21 cellular contexts compared by ENCODE assay signal in genomic region chr9:127909839-127910273, GRCh38. TPM values are rescaled to one million over a fixed set of nuclear protein-coding genes. Genes with fewer than 3 reads are reported as not detected.
DNase-seq lines count a peak whose midpoint lies in the region; ATAC-seq, FAIRE-seq and TF ChIP-seq lines count a peak whose summit lies in the region.
"Had no signal": no experiment of that assay in that cellular context is flagged by ENCODE, and none has a peak within 500 bp of the region (broad histone marks: within the 10 kb centered on the region; RNA-seq: fewer than 3 reads in every experiment).

No MANE protein-coding gene starts in this region.

- no peak overlapping the region for H3K27ac ChIP-seq in right cardiac atrium (ENCODE audit: low read length)
- no peak overlapping the region for H3K27ac ChIP-seq in right atrium auricular region
- no peak overlapping the region for H3K27ac ChIP-seq in K562 (ENCODE audit: extremely low read depth, low read depth, low read length)
- H3K27ac ChIP-seq in mucosa of rectum (ENCODE audit: low read depth in 2 of 2, low read length in 2 of 2), result peak overlapping the region; percentile 67 to 72
- H3K27ac ChIP-seq in upper lobe of right lung, result no peak overlapping the region
- H3K27ac ChIP-seq: foreskin keratinocyte, hepatocyte, uterus had no signal

- no peaks in the 10 kb centered on the region for H3K9me3 ChIP-seq in right cardiac atrium (ENCODE audit: control insufficient read depth, low read length)
- H3K9me3 ChIP-seq in right atrium auricular region, result no peaks in the 10 kb centered on the region
- no peaks in the 10 kb centered on the region for H3K9me3 ChIP-seq in K562 (replicated peaks; ENCODE audit: control insufficient read depth, insufficient read depth, low read depth, low read length)
- no peaks in the 10 kb centered on the region for H3K9me3 ChIP-seq in mucosa of rectum (ENCODE audit: control insufficient read depth in 2 of 2, low read length in 2 of 2)
- H3K9me3 ChIP-seq in upper lobe of right lung, result no peaks in the 10 kb centered on the region
- H3K9me3 ChIP-seq: SK-N-SH, uterus had no signal

- H3K4me1 ChIP-seq in right cardiac atrium (ENCODE audit: control insufficient read depth, insufficient read depth, low read length), result no peaks in the 10 kb centered on the region
- H3K4me1 ChIP-seq in right atrium auricular region, result peaks cover 0 to 27% of the 10 kb centered on the region in 2 donors
- H3K4me1 ChIP-seq in K562 (replicated peaks in 1 of 2; ENCODE audit: control insufficient read depth in 2 of 2, insufficient read depth in 2 of 2, low read length in 2 of 2), result peaks cover 20 to 48% of the 10 kb centered on the region in 2 experiments
- H3K4me1 ChIP-seq in mucosa of rectum (ENCODE audit: control insufficient read depth in 2 of 2, insufficient read depth in 2 of 2, low read length in 2 of 2), result peaks cover 42 to 64% of the 10 kb centered on the region in 2 donors
- peaks cover 40% of the 10 kb centered on the region for H3K4me1 ChIP-seq in upper lobe of right lung
- H3K4me1 ChIP-seq: foreskin keratinocyte had no signal

- intact Hi-C loops in right cardiac atrium (cut with DNase I) (no loop called here), K562 (cut with micrococcal nuclease) (loop anchor here (10.0 kb wide), 1 partner anchor 405 kb away; no protein-coding TSS in a partner anchor), upper lobe of right lung (cut with DNase I) (no loop called here)

- FAIRE-seq in K562 (lab: Jason Lieb, UNC), result no peak
- FAIRE-seq: H54 had no signal

- no peaks in the 10 kb centered on the region for H3K79me2 ChIP-seq in K562 (ENCODE audit: control insufficient read depth, insufficient read depth, low read length)
- H3K79me2 ChIP-seq: hepatocyte had no signal

- no peak overlapping the region for H2AFZ ChIP-seq in K562 (ENCODE audit: low read depth, low read length)
- H2AFZ ChIP-seq: hepatocyte had no signal

- BruUV-seq in K562 (replicated peaks; lab: Mats Ljungman, UMichigan), result no TSS peak

- no peaks in the 10 kb centered on the region for H3K9me1 ChIP-seq in K562 (ENCODE audit: control insufficient read depth, insufficient read depth, low read length)

- H3K9ac ChIP-seq in K562 (ENCODE audit: insufficient read depth in 1 of 2, low read depth in 2 of 2, low read length in 2 of 2) (peak overlapping the region in 1 of 2 experiments; percentile 78; a peak in 1 of 4 replicates), mucosa of rectum (ENCODE audit: low read depth in 1 of 2, low read length in 2 of 2) (peak overlapping the region in 1 of 2 donors; percentile 41)
- H3K9ac ChIP-seq: SK-N-SH had no signal

- TF ChIP-seq CTCF in right atrium auricular region (IDR thresholded peaks at IDR 0.05) (no peak), K562 (IDR thresholded peaks at IDR 0.05 in 2 of 3, conservative IDR thresholded peaks at IDR 0.05 in 1 of 3; ENCODE audit: insufficient read depth in 2 of 3, low read depth in 1 of 3, low read length in 3 of 3) (no peak), upper lobe of right lung (IDR thresholded peaks at IDR 0.05) (no peak)

- WGBS in right cardiac atrium, result 86% methylated on average over 17 of the region's 17 CpGs
- 87% methylated on average over 10 of the region's 17 CpGs for WGBS in K562 (ENCODE audit: insufficient coverage, low coverage, missing lambda C conversion rate)

- CTCF ChIA-PET in K562 (lab: Yijun Ruan, JAX; ENCODE audit: low intra/inter-chr PET ratio), result no interaction called here

- no peaks in the 10 kb centered on the region for H3K27me3 ChIP-seq in right cardiac atrium (ENCODE audit: control insufficient read depth, insufficient read depth)
- H3K27me3 ChIP-seq in right atrium auricular region, result no peaks in the 10 kb centered on the region
- H3K27me3 ChIP-seq in K562 (ENCODE audit: control insufficient read depth in 2 of 2, insufficient read depth in 2 of 2, low read length in 2 of 2), result no peaks in the 10 kb centered on the region
- H3K27me3 ChIP-seq in mucosa of rectum (ENCODE audit: control insufficient read depth in 2 of 2, insufficient read depth in 2 of 2, low read length in 2 of 2), result no peaks in the 10 kb centered on the region
- H3K27me3 ChIP-seq in upper lobe of right lung, result no peaks in the 10 kb centered on the region
- H3K27me3 ChIP-seq: foreskin keratinocyte, hepatocyte, uterus had no signal

- no peaks in the 10 kb centered on the region for H4K20me1 ChIP-seq in K562 (replicated peaks; ENCODE audit: control insufficient read depth, insufficient read depth, low read length)

- no peak overlapping the region for H3K4me2 ChIP-seq in K562 (ENCODE audit: insufficient read depth, low read length)
- H3K4me2 ChIP-seq: hepatocyte, SK-N-SH had no signal

- POLR2A ChIA-PET in K562 (lab: Yijun Ruan, JAX), result interaction anchor here (0.7 to 2.0 kb wide), 3 partner anchors 12 to 511 kb away, joined by 3 to 8 read pairs (median 4); no protein-coding TSS in a partner anchor

- no peak for TF ChIP-seq EP300 in K562 (IDR thresholded peaks at IDR 0.05; ENCODE audit: low read length)

- H3K36me3 ChIP-seq in right atrium auricular region (peaks cover 33% of the 10 kb centered on the region), K562 (ENCODE audit: control insufficient read depth, insufficient read depth, low read length) (peaks cover 58% of the 10 kb centered on the region; the same call in 2 of the 3 replicates), mucosa of rectum (ENCODE audit: control insufficient read depth in 2 of 2, insufficient read depth in 2 of 2, low read length in 2 of 2) (peaks cover 13 to 16% of the 10 kb centered on the region in 2 donors), upper lobe of right lung (peaks cover 41% of the 10 kb centered on the region)
- H3K36me3 ChIP-seq: uterus had no signal

- H3K4me3 ChIP-seq in right cardiac atrium (ENCODE audit: low read length) (no peak overlapping the region), right atrium auricular region (no peak overlapping the region), K562 (no peak overlapping the region), mucosa of rectum (ENCODE audit: low read length in 2 of 2) (no peak overlapping the region), upper lobe of right lung (no peak overlapping the region)
- H3K4me3 ChIP-seq: hepatocyte, uterus had no signal

- in situ Hi-C loops in K562 (cut with MboI), result loop anchor here (5.0 to 25.0 kb wide), 2 partner anchors 33 to 973 kb away; partner anchors contain the start of gene AK1

- ATAC-seq in right cardiac atrium (no peak), K562 (no peak), upper lobe of right lung (no peak), HG03469 (IDR thresholded peaks at IDR 0.05; ENCODE audit: unreplicated experiment) (no peak)
- ATAC-seq: activated T-helper 17 cell treated with anti-CD3 and anti-CD28 coated beads, Interleukin-2, amount 50 U/mL, for 72 hours; foreskin keratinocyte; left ventricle myocardium superior; T-helper 17 cell had no signal

- no peak for TF ChIP-seq POLR2A in K562 (conservative IDR thresholded peaks at IDR 0.05)

- DNase-seq in right cardiac atrium (peak in 2 of 3 donors; percentile 64 to 66), right atrium auricular region (ENCODE audit: low spot score) (no peak), K562 (ENCODE audit: extremely low read depth in 1 of 4, low spot score in 3 of 4) (no peak), upper lobe of right lung (peak; percentile 64), NCI-H2196 treated with DMSO at 0.1 percent for 48 hours (lab: John Stamatoyannopoulos, UW; ENCODE audit: unreplicated experiment) (no peak), foreskin melanocyte (no peak)
- DNase-seq: activated CD4-positive, alpha-beta T cell treated with anti-CD3 and anti-CD28 coated beads for 48 hours; effector CD8-positive, alpha-beta T cell; foreskin keratinocyte; left ventricle myocardium superior; NCI-H1105 treated with DMSO at 0.1 percent for 48 hours; NCI-H2029 treated with DMSO at 0.1 percent for 48 hours; NCI-H774; SK-N-SH; T-helper 17 cell; uterus had no signal

- TF ChIP-seq RAD21 in K562 (CRISPR knock-in tag; conservative IDR thresholded peaks at IDR 0.05 in 1 of 2, IDR thresholded peaks at IDR 0.05 in 1 of 2), result no peak

RNA-seq across cellular contexts. Expression of gene ST6GALNAC4, which starts 7.0 kb away (rescaled TPM):
- total RNA-seq in right cardiac atrium (10 to 100 TPM; 26.3 to 36.7 (median 32.3) TPM), right atrium auricular region (10 to 100 TPM; 31.7 to 59.0 TPM), K562 (2014; rRNA removed) (25.5 and 47.2 TPM in 2 replicates), K562 (2014; rRNA removed; fragmentation: Illumina TruSeq; extraction: Trizol) (2.8 and 6.6 TPM in 2 replicates), K562 (2015; rRNA removed; fragmentation: Illumina TruSeq; extraction: Trizol) (17.2 and 19.0 TPM in 2 replicates), K562 (2021) (43.1 and 47.1 TPM in 2 replicates), upper lobe of right lung (58.8 TPM)
- polyA plus RNA-seq in right cardiac atrium (24.3 TPM), K562 (2011; rRNA removed) (14.0 and 19.4 TPM in 2 replicates), K562 (2014; fragmentation: Illumina TruSeq; extraction: Trizol) (15.4 and 34.0 TPM in 2 replicates), K562 (2014; fragmentation: Nextera tagmentation; extraction: Ambion mirVana) (1 to 10 TPM; 2.6 to 3.4 TPM), K562 (2014; rRNA removed) (26.0 and 42.6 TPM in 2 replicates)
- total RNA-seq in K562 (2011; cell fraction: chromatin; rRNA removed; ENCODE audit: low replicate concordance), result 24.9 and 89.8 TPM in 2 replicates
- total RNA-seq in K562 (2011; cell fraction: nucleolus; rRNA removed), result 90.4 and 100 TPM in 2 replicates
- total RNA-seq in K562 (2011; cell fraction: nucleoplasm; rRNA removed), result 52.6 and 55.0 TPM in 2 replicates
- polyA plus RNA-seq in K562 (2011; cell fraction: cytosol; rRNA removed), result 30.0 and 73.0 TPM in 2 replicates
- 34.4 and 63.8 TPM in 2 replicates for polyA plus RNA-seq in K562 (2011; cell fraction: nucleus; rRNA removed)
- 26.5 and 52.2 TPM in 2 replicates for polyA plus RNA-seq in K562 (2012)
- 7.5 and 10.6 TPM in 2 replicates for polyA minus RNA-seq in K562 (2011; rRNA and poly(A)+ RNA removed)
- polyA minus RNA-seq in K562 (2011; cell fraction: cytosol; rRNA and poly(A)+ RNA removed), result 30.9 and 50.2 TPM in 2 replicates
- polyA minus RNA-seq in K562 (2011; cell fraction: nucleus; rRNA and poly(A)+ RNA removed), result 24.7 and 25.8 TPM in 2 replicates

RNA-seq across cellular contexts. Expression of gene ST6GALNAC6, which starts 10.5 kb away (rescaled TPM):
- total RNA-seq in right cardiac atrium, result 10 to 100 TPM; 60.1 to 73.7 (median 65.2) TPM
- polyA plus RNA-seq in right cardiac atrium, result 55.9 TPM
- 100 to 1,000 TPM in 1 of 2 donors, 10 to 100 TPM in 1; 68.2 to 106 TPM for total RNA-seq in right atrium auricular region
- 18.9 and 41.8 TPM in 2 replicates for total RNA-seq in K562 (2011; cell fraction: chromatin; rRNA removed; ENCODE audit: low replicate concordance)
- 25.3 and 31.9 TPM in 2 replicates for total RNA-seq in K562 (2011; cell fraction: nucleolus; rRNA removed)
- total RNA-seq in K562 (2011; cell fraction: nucleoplasm; rRNA removed), result 19.5 and 22.4 TPM in 2 replicates
- total RNA-seq in K562 (2014; rRNA removed), result 13.0 and 16.0 TPM in 2 replicates
- 6.4 and 8.2 TPM in 2 replicates for total RNA-seq in K562 (2014; rRNA removed; fragmentation: Illumina TruSeq; extraction: Trizol)
- 16.8 and 17.0 TPM in 2 replicates for total RNA-seq in K562 (2015; rRNA removed; fragmentation: Illumina TruSeq; extraction: Trizol)
- 17.3 and 18.7 TPM in 2 replicates for total RNA-seq in K562 (2021)
- polyA plus RNA-seq in K562 (2011; rRNA removed), result 23.0 and 23.7 TPM in 2 replicates
- polyA plus RNA-seq in K562 (2011; cell fraction: cytosol; rRNA removed), result 30.5 and 46.9 TPM in 2 replicates
- 51.3 and 78.0 TPM in 2 replicates for polyA plus RNA-seq in K562 (2011; cell fraction: nucleus; rRNA removed)
- polyA plus RNA-seq in K562 (2012), result 13.2 and 13.7 TPM in 2 replicates
- 14.5 and 15.6 TPM in 2 replicates for polyA plus RNA-seq in K562 (2014; fragmentation: Illumina TruSeq; extraction: Trizol)
- polyA plus RNA-seq in K562 (2014; fragmentation: Nextera tagmentation; extraction: Ambion mirVana), result under 1 TPM; 0.13 to 0.20 TPM
- 16.4 and 19.0 TPM in 2 replicates for polyA plus RNA-seq in K562 (2014; rRNA removed)
- polyA minus RNA-seq in K562 (2011; rRNA and poly(A)+ RNA removed), result 5.5 and 6.3 TPM in 2 replicates
- 3.5 and 5.2 TPM in 2 replicates for polyA minus RNA-seq in K562 (2011; cell fraction: cytosol; rRNA and poly(A)+ RNA removed)
- polyA minus RNA-seq in K562 (2011; cell fraction: nucleus; rRNA and poly(A)+ RNA removed), result 10.4 and 11.2 TPM in 2 replicates
- 94.7 TPM for total RNA-seq in upper lobe of right lung

RNA-seq across cellular contexts. Expression of gene PIP5KL1, which starts 20.7 kb away (rescaled TPM):
- total RNA-seq in right cardiac atrium (1 to 10 TPM in 1 of 4 donors, under 1 TPM in 1, not detected in 2; 0.29 to 1.3 TPM), right atrium auricular region (under 1 TPM in 1 of 2 donors, not detected in 1; 0.20 TPM), K562 (2014; rRNA removed) (2.5 and 3.1 TPM in 2 replicates), K562 (2014; rRNA removed; fragmentation: Illumina TruSeq; extraction: Trizol) (0.80 and 1.2 TPM in 2 replicates), K562 (2015; rRNA removed; fragmentation: Illumina TruSeq; extraction: Trizol) (0.58 and 1.3 TPM in 2 replicates), K562 (2021) (3.0 and 3.7 TPM in 2 replicates), upper lobe of right lung (3.5 TPM)
- polyA plus RNA-seq in right cardiac atrium (0.29 TPM), K562 (2011; rRNA removed) (1.2 and 1.6 TPM in 2 replicates), K562 (2014; fragmentation: Illumina TruSeq; extraction: Trizol) (0.82 and 1.2 TPM in 2 replicates), K562 (2014; fragmentation: Nextera tagmentation; extraction: Ambion mirVana) (under 1 TPM; 0.18 to 0.41 TPM), K562 (2014; rRNA removed) (4.3 and 4.8 TPM in 2 replicates)
- 4.2 and 9.4 TPM in 2 replicates for total RNA-seq in K562 (2011; cell fraction: chromatin; rRNA removed; ENCODE audit: low replicate concordance)
- total RNA-seq in K562 (2011; cell fraction: nucleolus; rRNA removed), result 7.7 and 10.1 TPM in 2 replicates
- 4.3 and 4.5 TPM in 2 replicates for total RNA-seq in K562 (2011; cell fraction: nucleoplasm; rRNA removed)
- polyA plus RNA-seq in K562 (2011; cell fraction: cytosol; rRNA removed), result 1.8 and 2.2 TPM in 2 replicates
- polyA plus RNA-seq in K562 (2011; cell fraction: nucleus; rRNA removed), result 12.7 and 14.3 TPM in 2 replicates
- 1.7 and 5.0 TPM in 2 replicates for polyA plus RNA-seq in K562 (2012)
- 0.75 TPM in 1 of 2 replicates, not detected in the other for polyA minus RNA-seq in K562 (2011; rRNA and poly(A)+ RNA removed)
- polyA minus RNA-seq in K562 (2011; cell fraction: cytosol; rRNA and poly(A)+ RNA removed), result 3.0 TPM in 1 of 2 replicates, not detected in the other
- polyA minus RNA-seq in K562 (2011; cell fraction: nucleus; rRNA and poly(A)+ RNA removed), result 2.6 TPM in 2 replicates
- total RNA-seq: left ventricle myocardium superior had no signal

RNA-seq across cellular contexts. Expression of gene DPM2, which starts 27.8 kb away (rescaled TPM):
- total RNA-seq in right cardiac atrium, result 10 to 100 TPM; 13.6 to 20.0 (median 16.0) TPM
- 16.4 TPM for polyA plus RNA-seq in right cardiac atrium
- 10 to 100 TPM in 1 of 2 donors, 1 to 10 TPM in 1; 4.7 to 11.4 TPM for total RNA-seq in right atrium auricular region
- total RNA-seq in K562 (2011; cell fraction: chromatin; rRNA removed; ENCODE audit: low replicate concordance), result 99.6 and 215 TPM in 2 replicates
- 168 and 199 TPM in 2 replicates for total RNA-seq in K562 (2011; cell fraction: nucleolus; rRNA removed)
- 195 and 215 TPM in 2 replicates for total RNA-seq in K562 (2011; cell fraction: nucleoplasm; rRNA removed)
- 56.6 and 88.7 TPM in 2 replicates for total RNA-seq in K562 (2014; rRNA removed)
- total RNA-seq in K562 (2014; rRNA removed; fragmentation: Illumina TruSeq; extraction: Trizol), result 48.1 and 53.8 TPM in 2 replicates
- total RNA-seq in K562 (2015; rRNA removed; fragmentation: Illumina TruSeq; extraction: Trizol), result 71.1 and 73.4 TPM in 2 replicates
- total RNA-seq in K562 (2021), result 95.3 and 102 TPM in 2 replicates
- 93.8 and 101 TPM in 2 replicates for polyA plus RNA-seq in K562 (2011; rRNA removed)
- 131 and 200 TPM in 2 replicates for polyA plus RNA-seq in K562 (2011; cell fraction: cytosol; rRNA removed)
- polyA plus RNA-seq in K562 (2011; cell fraction: nucleus; rRNA removed), result 142 and 205 TPM in 2 replicates
- polyA plus RNA-seq in K562 (2012), result 83.9 and 86.2 TPM in 2 replicates
- polyA plus RNA-seq in K562 (2014; fragmentation: Illumina TruSeq; extraction: Trizol), result 126 and 142 TPM in 2 replicates
- polyA plus RNA-seq in K562 (2014; fragmentation: Nextera tagmentation; extraction: Ambion mirVana), result 10 to 100 TPM; 43.5 to 69.3 TPM
- 104 and 107 TPM in 2 replicates for polyA plus RNA-seq in K562 (2014; rRNA removed)
- 54.4 and 75.4 TPM in 2 replicates for polyA minus RNA-seq in K562 (2011; rRNA and poly(A)+ RNA removed)
- 56.3 and 59.9 TPM in 2 replicates for polyA minus RNA-seq in K562 (2011; cell fraction: cytosol; rRNA and poly(A)+ RNA removed)
- polyA minus RNA-seq in K562 (2011; cell fraction: nucleus; rRNA and poly(A)+ RNA removed), result 64.1 and 85.1 TPM in 2 replicates
- 37.1 TPM for total RNA-seq in upper lobe of right lung

RNA-seq across cellular contexts. Expression of gene AK1, which starts 32.4 kb away (rescaled TPM):
- total RNA-seq in right cardiac atrium (100 to 1,000 TPM; 630 to 722 (median 659) TPM), right atrium auricular region (100 to 1,000 TPM; 263 to 398 TPM), K562 (2014; rRNA removed) (33.2 and 56.5 TPM in 2 replicates), K562 (2014; rRNA removed; fragmentation: Illumina TruSeq; extraction: Trizol) (15.1 and 22.6 TPM in 2 replicates), K562 (2015; rRNA removed; fragmentation: Illumina TruSeq; extraction: Trizol) (38.7 and 39.0 TPM in 2 replicates), K562 (2021) (67.6 and 71.8 TPM in 2 replicates), upper lobe of right lung (158 TPM)
- polyA plus RNA-seq in right cardiac atrium (811 TPM), K562 (2011; rRNA removed) (37.2 and 44.6 TPM in 2 replicates), K562 (2014; fragmentation: Illumina TruSeq; extraction: Trizol) (68.8 and 76.7 TPM in 2 replicates), K562 (2014; fragmentation: Nextera tagmentation; extraction: Ambion mirVana) (10 to 100 TPM; 10.1 to 38.9 TPM), K562 (2014; rRNA removed) (58.1 and 73.2 TPM in 2 replicates)
- 1.9 and 7.3 TPM in 2 replicates for total RNA-seq in K562 (2011; cell fraction: chromatin; rRNA removed; ENCODE audit: low replicate concordance)
- total RNA-seq in K562 (2011; cell fraction: nucleolus; rRNA removed), result 7.1 and 11.2 TPM in 2 replicates
- total RNA-seq in K562 (2011; cell fraction: nucleoplasm; rRNA removed), result 3.7 and 5.5 TPM in 2 replicates
- polyA plus RNA-seq in K562 (2011; cell fraction: cytosol; rRNA removed), result 48.4 and 109 TPM in 2 replicates
- 29.2 and 57.2 TPM in 2 replicates for polyA plus RNA-seq in K562 (2011; cell fraction: nucleus; rRNA removed)
- polyA plus RNA-seq in K562 (2012), result 69.4 and 83.0 TPM in 2 replicates
- polyA minus RNA-seq in K562 (2011; rRNA and poly(A)+ RNA removed), result 10.3 and 14.5 TPM in 2 replicates
- 11.4 and 13.5 TPM in 2 replicates for polyA minus RNA-seq in K562 (2011; cell fraction: cytosol; rRNA and poly(A)+ RNA removed)
- 1.2 and 2.1 TPM in 2 replicates for polyA minus RNA-seq in K562 (2011; cell fraction: nucleus; rRNA and poly(A)+ RNA removed)

Comparison
In these comparisons a context has a peak if more than half of its experiments do, and no peak if none do; other contexts are left out.
1. DNase-seq: peak in right cardiac atrium (2 of 3) and upper lobe of right lung (single experiment); none in right atrium auricular region (single experiment), K562 (0 of 4), NCI-H2196 treated with DMSO at 0.1 percent for 48 hours (single experiment) and foreskin melanocyte (single experiment).
2. H3K27ac ChIP-seq: peak in mucosa of rectum (2 of 2); none in right cardiac atrium (single experiment), right atrium auricular region (0 of 2), K562 (single experiment) and upper lobe of right lung (single experiment).